In genomic region chr12:54197037-54197909, GRCh38 we compare ENCODE assay signal across 12 cellular contexts. TPM values are rescaled to one million over a fixed set of nuclear protein-coding genes. Genes with fewer than 3 reads are reported as not detected.
DNase-seq lines count a peak whose midpoint lies in the region; ATAC-seq and TF ChIP-seq lines count a peak whose summit lies in the region.
"Had no signal": no experiment of that assay in that cellular context is flagged by ENCODE, and none has a peak within 500 bp of the region (broad histone marks: within the 10 kb centered on the region; RNA-seq: fewer than 3 reads in every experiment).

No MANE protein-coding gene starts in this region.

- BruUV-seq in MCF 10A (replicated peaks; lab: Mats Ljungman, UMichigan): no TSS peak

- no peaks in the 10 kb centered on the region for H3K9me3 ChIP-seq in breast epithelium
- H3K9me3 ChIP-seq: heart left ventricle had no signal

- ATAC-seq in GM19328 (IDR thresholded peaks at IDR 0.05; ENCODE audit: unreplicated experiment): no peak
- ATAC-seq: activated T-helper 17 cell treated with anti-CD3 and anti-CD28 coated beads, Interleukin-2, amount 50 U/mL, for 72 hours; heart left ventricle had no signal

- TF ChIP-seq CTCF in MCF 10A (IDR thresholded peaks at IDR 0.05; ENCODE audit: unreplicated experiment): no peak
- TF ChIP-seq CTCF in breast epithelium (IDR thresholded peaks at IDR 0.05): no peak
- no peak for TF ChIP-seq CTCF in fibroblast of mammary gland (conservative IDR thresholded peaks at IDR 0.05; ENCODE audit: control insufficient read depth, insufficient read depth, low read depth, low read length)
- TF ChIP-seq CTCF in type B pancreatic cell (conservative IDR thresholded peaks at IDR 0.05): no peak

- H3K4me1 Mint-ChIP-seq in MCF 10A (ENCODE audit: insufficient read depth, unreplicated experiment): peaks cover 17% of the 10 kb centered on the region
- peaks cover 39% of the 10 kb centered on the region for H3K4me1 Mint-ChIP-seq in type B pancreatic cell (ENCODE audit: unreplicated experiment)
- H3K4me1 Mint-ChIP-seq: activated T-helper 17 cell treated with anti-CD3 and anti-CD28 coated beads, Interleukin-2, amount 50 U/mL, for 72 hours had no signal

- POLR2A ChIA-PET in MCF 10A (lab: Yijun Ruan, JAX): interaction anchor here (0.6 to 0.9 kb wide), 3 partner anchors 22 to 165 kb away, joined by 3 to 4 read pairs (median 3); partner anchors contain the start of gene HOXC5

- DNase-seq in MCF 10A (ENCODE audit: unreplicated experiment): peak; percentile 85
- DNase-seq in breast epithelium (ENCODE audit: low spot score in 2 of 2): no peak
- peak; percentile 91 for DNase-seq in NCI-H1048 (lab: John Stamatoyannopoulos, UW)
- DNase-seq in fibroblast of mammary gland (ENCODE audit: low read depth): peak; percentile 69
- DNase-seq in type B pancreatic cell (ENCODE audit: extremely low spot score, unreplicated experiment): no peak
- no peak for DNase-seq in stimulated activated CD4-positive, alpha-beta T cell treated with anti-CD3 and anti-CD28 coated beads, Interleukin-12 subunit alpha, Interleukin-12 subunit beta, amount 100 ng/mL, for 4 hours
- no peak for DNase-seq in NOMO-1 treated with dmso at 0.1 percent for 144 hours (lab: John Stamatoyannopoulos, UW; ENCODE audit: unreplicated experiment)
- DNase-seq: heart left ventricle, NCI-H1092 had no signal

- H3K27ac ChIP-seq in breast epithelium: no peak overlapping the region
- H3K27ac ChIP-seq: 22Rv1, heart left ventricle had no signal

- H3K4me1 ChIP-seq in breast epithelium: no peaks in the 10 kb centered on the region
- H3K4me1 ChIP-seq: heart left ventricle had no signal

- H3K9me3 Mint-ChIP-seq in MCF 10A (ENCODE audit: unreplicated experiment) (no peaks in the 10 kb centered on the region), type B pancreatic cell (no peaks in the 10 kb centered on the region)
- H3K9me3 Mint-ChIP-seq: activated T-helper 17 cell treated with anti-CD3 and anti-CD28 coated beads, Interleukin-2, amount 50 U/mL, for 72 hours had no signal

- no peak for TF ChIP-seq POLR2A in breast epithelium (IDR thresholded peaks at IDR 0.05)

- intact Hi-C loops in MCF 10A (cut with micrococcal nuclease) (no loop called here), breast epithelium (cut with DNase I; ENCODE audit: low total_unique reads) (no loop called here)

- H3K4me3 ChIP-seq in breast epithelium (no peak overlapping the region), fibroblast of mammary gland (ENCODE audit: control insufficient read depth, low read depth, low read length) (no peak overlapping the region)

- H3K4me3 Mint-ChIP-seq in MCF 10A (ENCODE audit: unreplicated experiment): no peak overlapping the region
- peak overlapping the region; percentile 80 for H3K4me3 Mint-ChIP-seq in type B pancreatic cell
- H3K4me3 Mint-ChIP-seq: activated T-helper 17 cell treated with anti-CD3 and anti-CD28 coated beads, Interleukin-2, amount 50 U/mL, for 72 hours had no signal

- CTCF ChIA-PET in MCF 10A (lab: Yijun Ruan, JAX): interaction anchor here (0.7 to 17.7 kb wide), 4 partner anchors 8 to 571 kb away, joined by 3 to 233 read pairs (median 28); partner anchors contain the start of genes ATF7, HOXC5, HOXC6 and SMUG1

- H3K27ac Mint-ChIP-seq in MCF 10A (ENCODE audit: low read depth, unreplicated experiment) (peak overlapping the region; percentile 18), type B pancreatic cell (peak overlapping the region; percentile 93)
- H3K27ac Mint-ChIP-seq: activated T-helper 17 cell treated with anti-CD3 and anti-CD28 coated beads, Interleukin-2, amount 50 U/mL, for 72 hours had no signal

- H3K27me3 ChIP-seq in breast epithelium: no peaks in the 10 kb centered on the region

- no peaks in the 10 kb centered on the region for H3K36me3 ChIP-seq in breast epithelium
- H3K36me3 ChIP-seq: heart left ventricle had no signal

- peaks cover 7% of the 10 kb centered on the region for H3K36me3 Mint-ChIP-seq in MCF 10A (ENCODE audit: insufficient read depth, unreplicated experiment)
- no peaks in the 10 kb centered on the region for H3K36me3 Mint-ChIP-seq in type B pancreatic cell

- H3K27me3 Mint-ChIP-seq in MCF 10A (ENCODE audit: insufficient read depth, unreplicated experiment): no peaks in the 10 kb centered on the region
- H3K27me3 Mint-ChIP-seq in type B pancreatic cell: peaks cover 25% of the 10 kb centered on the region

RNA-seq across cellular contexts. Expression of gene SMUG1, which starts 8.5 kb away (rescaled TPM):
- total RNA-seq in MCF 10A (2022) (42.6 and 52.8 TPM in 2 replicates), breast epithelium (10 to 100 TPM; 29.6 to 55.4 (median 46.4) TPM), type B pancreatic cell (ENCODE audit: low replicate concordance) (48.3 and 52.5 TPM in 2 replicates)

Comparison
In these comparisons a context has a peak if more than half of its experiments do, and no peak if none do; other contexts are left out.
1. DNase-seq: peak in MCF 10A (single experiment), NCI-H1048 (single experiment) and fibroblast of mammary gland (single experiment); none in breast epithelium (0 of 2), type B pancreatic cell (single experiment), stimulated activated CD4-positive, alpha-beta T cell treated with anti-CD3 and anti-CD28 coated beads, Interleukin-12 subunit alpha, Interleukin-12 subunit beta, amount 100 ng/mL, for 4 hours (single experiment) and NOMO-1 treated with dmso at 0.1 percent for 144 hours (single experiment).